In genomic region chr2:237651761-237652160, GRCh38 we compare ENCODE assay signal across 26 cellular contexts. TPM values are rescaled to one million over a fixed set of nuclear protein-coding genes. Genes with fewer than 3 reads are reported as not detected.
A peak's percentile ranks its signal among the peaks of the same experiment; 100 is the strongest.
DNase-seq lines count a peak whose midpoint lies in the region; ATAC-seq, FAIRE-seq and TF ChIP-seq lines count a peak whose summit lies in the region.
"Had no signal": no experiment of that assay in that cellular context is flagged by ENCODE, and none has a peak within 500 bp of the region (broad histone marks: within the 10 kb centered on the region; RNA-seq: fewer than 3 reads in every experiment).

No MANE protein-coding gene starts in this region.

- H3K4me3 Mint-ChIP-seq in endothelial cell (ENCODE audit: unreplicated experiment) = no peak overlapping the region
- H3K4me3 Mint-ChIP-seq: CD8-positive, alpha-beta memory T cell; IgD-negative memory B cell had no signal

- no peaks in the 10 kb centered on the region for H3K9me3 ChIP-seq in pancreas
- H3K9me3 ChIP-seq in aorta (ENCODE audit: control insufficient read depth, low read length) = no peaks in the 10 kb centered on the region
- H3K9me3 ChIP-seq: BE2C, HAP-1 had no signal

- WGBS in pancreas, 2 donors = 97% methylated on average over 10 of the region's 10 CpGs
- WGBS in aorta, 2 donors = 98% methylated on average over 10 of the region's 10 CpGs

- peaks cover 3% of the 10 kb centered on the region for H3K27me3 Mint-ChIP-seq in endothelial cell (ENCODE audit: unreplicated experiment)

- no peak for DNase-seq in Right ventricle myocardium superior
- no peak for DNase-seq in Right ventricle myocardium inferior (ENCODE audit: missing footprints)
- DNase-seq in endothelial cell (ENCODE audit: low spot score) = no peak
- peak; percentile 55 for DNase-seq in mesenteric fat pad (ENCODE audit: low spot score)
- peak; percentile 10 for DNase-seq in stimulated activated CD8-positive, alpha-beta memory T cell treated with anti-CD3 and anti-CD28 coated beads, Interleukin-4, amount 100 ng/mL, for 48 hours
- no peak for DNase-seq in pancreas
- DNase-seq in aorta = no peak
- DNase-seq: BE2C; CD8-positive, alpha-beta memory T cell; DMS 273 treated with DMSO at 0.1 percent for 48 hours; DMS79; EL; GDM1; GOT3; NCI-H1048; NCI-H1417; NCI-H1694; NCI-H2029 treated with DMSO at 0.1 percent for 48 hours; NCI-H2227 treated with DMSO at 0.1 percent for 48 hours; NCI-H526 treated with DMSO at 0.1 percent for 48 hours; RPMI8226; SHP77 treated with DMSO at 0.1 percent for 48 hours had no signal

- H3K27me3 ChIP-seq in pancreas (no peaks in the 10 kb centered on the region), aorta (ENCODE audit: control insufficient read depth in 1 of 2, insufficient read depth in 2 of 2, low read length in 1 of 2) (no peaks in the 10 kb centered on the region)
- H3K27me3 ChIP-seq: BE2C had no signal

- H3K36me3 ChIP-seq in pancreas (no peaks in the 10 kb centered on the region), aorta (ENCODE audit: control insufficient read depth in 1 of 2, insufficient read depth in 2 of 2, low read length in 1 of 2) (no peaks in the 10 kb centered on the region)
- H3K36me3 ChIP-seq: BE2C, HAP-1 had no signal

- peaks cover 6 to 12% (median 8%) of the 10 kb centered on the region in 3 donors for H3K4me1 ChIP-seq in pancreas
- H3K4me1 ChIP-seq in aorta (ENCODE audit: control insufficient read depth in 1 of 2, insufficient read depth in 2 of 2, low read length in 2 of 2) = peaks cover 3 to 7% of the 10 kb centered on the region in 2 donors
- H3K4me1 ChIP-seq: BE2C, HAP-1 had no signal

- H3K4me1 Mint-ChIP-seq in endothelial cell (ENCODE audit: unreplicated experiment) = peaks cover 26% of the 10 kb centered on the region

- FAIRE-seq in pancreas (lab: Jason Lieb, UNC) = no peak
- FAIRE-seq: GM12878 had no signal

- H3K4me3 ChIP-seq in pancreas (no peak overlapping the region), aorta (ENCODE audit: low read length in 2 of 2) (no peak overlapping the region)
- H3K4me3 ChIP-seq: GM12878, HAP-1 had no signal

- H3K36me3 Mint-ChIP-seq in endothelial cell (ENCODE audit: low read depth, unreplicated experiment) = peaks cover 28% of the 10 kb centered on the region

- no peaks in the 10 kb centered on the region for H3K9me3 Mint-ChIP-seq in endothelial cell (ENCODE audit: unreplicated experiment)

- H3K27ac ChIP-seq in pancreas = no peak overlapping the region
- no peak overlapping the region for H3K27ac ChIP-seq in aorta (ENCODE audit: low read depth in 1 of 2, low read length in 2 of 2)
- H3K27ac ChIP-seq: 22Rv1 had no signal

- intact Hi-C loops in Right ventricle myocardium superior (cut with DNase I) = no loop called here
- intact Hi-C loops in Right ventricle myocardium inferior (cut with DNase I) = loop anchor here (2.0 kb wide), 1 partner anchor 23 kb away; no protein-coding TSS in a partner anchor
- intact Hi-C loops in pancreas (cut with DNase I) = no loop called here
- intact Hi-C loops in aorta (cut with DNase I) = loop anchor here in 1 of 2 donors (2.0 kb wide), 1 partner anchor 19 kb away; no protein-coding TSS in a partner anchor

- H3K27ac Mint-ChIP-seq in endothelial cell (ENCODE audit: unreplicated experiment) = peak overlapping the region; percentile 7
- H3K27ac Mint-ChIP-seq: CD8-positive, alpha-beta memory T cell had no signal

- peak; percentile 34 for ATAC-seq in Right ventricle myocardium superior (ENCODE audit: poor library complexity)
- no peak for ATAC-seq in Right ventricle myocardium inferior
- ATAC-seq in pancreas = no peak
- no peak for ATAC-seq in aorta (ENCODE audit: low FRiP score)
- ATAC-seq: GM12878 had no signal

- TF ChIP-seq CTCF in endothelial cell (IDR thresholded peaks at IDR 0.05; ENCODE audit: unreplicated experiment) (no peak), pancreas (IDR thresholded peaks at IDR 0.05) (no peak)

RNA-seq across cellular contexts. Expression of gene LRRFIP1, which starts 24.4 kb away (rescaled TPM):
- total RNA-seq in Right ventricle myocardium superior = 88.5 TPM
- 104 TPM for total RNA-seq in Right ventricle myocardium inferior
- total RNA-seq in endothelial cell (ENCODE audit: unreplicated experiment) = 105 TPM
- 144 TPM for total RNA-seq in mesenteric fat pad
- 10 to 100 TPM; 18.4 to 55.0 (median 33.4) TPM for total RNA-seq in pancreas
- polyA plus RNA-seq in pancreas = 10 to 100 TPM; 22.3 to 33.7 TPM
- 100 to 1,000 TPM; 234 to 348 TPM for total RNA-seq in aorta
- polyA plus RNA-seq in aorta = 100 to 1,000 TPM; 100 to 105 TPM

Comparison
In these comparisons a context has a peak if more than half of its experiments do, and no peak if none do; other contexts are left out.
1. DNase-seq: peak in mesenteric fat pad (single experiment) and stimulated activated CD8-positive, alpha-beta memory T cell treated with anti-CD3 and anti-CD28 coated beads, Interleukin-4, amount 100 ng/mL, for 48 hours (single experiment); none in Right ventricle myocardium superior (single experiment), Right ventricle myocardium inferior (single experiment), endothelial cell (single experiment), pancreas (0 of 6) and aorta (0 of 2).